ENCODE assay signal across 8 cellular contexts in genomic region chr19:6198896-6199239, GRCh38.
DNase-seq lines count a peak whose midpoint lies in the region; ATAC-seq, FAIRE-seq and TF ChIP-seq lines count a peak whose summit lies in the region.

No MANE protein-coding gene starts in this region.

- intact Hi-C loops in right cardiac atrium (cut with DNase I), result no loop called here

- H3K4me3 ChIP-seq in right cardiac atrium (ENCODE audit: low read length), result peak overlapping the region; percentile 40

- ATAC-seq in GM21447 (IDR thresholded peaks at IDR 0.05; ENCODE audit: unreplicated experiment) (peak; percentile 7), SK-N-SH treated with all-trans-retinoic acid at 6 μM for 48 hours (peak; percentile 50), right cardiac atrium (peak in 1 of 2 donors; percentile 12), GM21576 (IDR thresholded peaks at IDR 0.05; ENCODE audit: unreplicated experiment) (no peak)
- no peak for ATAC-seq in stimulated activated memory B cell treated with anti-CD40 and anti-IgM and Interleukin-4, amounts not matched to agents 10 μg/mL and 1 μg/mL and 100 μg/mL, for 72 hours

- H3K9me3 Mint-ChIP-seq in stimulated activated memory B cell treated with anti-CD40 and anti-IgM and Interleukin-4, amounts not matched to agents 10 μg/mL and 1 μg/mL and 100 μg/mL, for 72 hours, result no peaks in the 10 kb centered on the region

- no peaks in the 10 kb centered on the region for H3K27me3 ChIP-seq in right cardiac atrium (ENCODE audit: control insufficient read depth, insufficient read depth)

- H3K4me1 ChIP-seq in right cardiac atrium (ENCODE audit: control insufficient read depth, insufficient read depth, low read length), result no peaks in the 10 kb centered on the region

- 29% methylated on average over 8 of the region's 8 CpGs for WGBS in right cardiac atrium

- peak overlapping the region; percentile 99 for H3K4me3 Mint-ChIP-seq in stimulated activated memory B cell treated with anti-CD40 and anti-IgM and Interleukin-4, amounts not matched to agents 10 μg/mL and 1 μg/mL and 100 μg/mL, for 72 hours

- FAIRE-seq in RCC 7860 (lab: Jason Lieb, UNC), result no peak

- peak overlapping the region; percentile 97 for H3K27ac Mint-ChIP-seq in stimulated activated memory B cell treated with anti-CD40 and anti-IgM and Interleukin-4, amounts not matched to agents 10 μg/mL and 1 μg/mL and 100 μg/mL, for 72 hours

- H3K27ac ChIP-seq in right cardiac atrium (ENCODE audit: low read length), result no peak overlapping the region

- no peaks in the 10 kb centered on the region for H3K9me3 ChIP-seq in right cardiac atrium (ENCODE audit: control insufficient read depth, low read length)

- H3K36me3 Mint-ChIP-seq in stimulated activated memory B cell treated with anti-CD40 and anti-IgM and Interleukin-4, amounts not matched to agents 10 μg/mL and 1 μg/mL and 100 μg/mL, for 72 hours, result peaks cover 24% of the 10 kb centered on the region

- H3K27me3 Mint-ChIP-seq in stimulated activated memory B cell treated with anti-CD40 and anti-IgM and Interleukin-4, amounts not matched to agents 10 μg/mL and 1 μg/mL and 100 μg/mL, for 72 hours, result no peaks in the 10 kb centered on the region

- DNase-seq in A172 (ENCODE audit: low spot score) (peak; percentile 22), right cardiac atrium (no peak), NCI-H446 treated with DMSO at 0.1 percent for 48 hours (lab: John Stamatoyannopoulos, UW) (no peak), RCC 7860 (ENCODE audit: low spot score) (no peak)

- peaks cover 28% of the 10 kb centered on the region for H3K4me1 Mint-ChIP-seq in stimulated activated memory B cell treated with anti-CD40 and anti-IgM and Interleukin-4, amounts not matched to agents 10 μg/mL and 1 μg/mL and 100 μg/mL, for 72 hours

TF ChIP-seq in SK-N-SH treated with all-trans-retinoic acid at 6 μM for 48 hours, 23 proteins besides CTCF, POLR2A, EP300 and RAD21:
- no peak for TF ChIP-seq SNAI2 (CRISPR knock-in tag; IDR thresholded peaks at IDR 0.05)
- TF ChIP-seq ZFP30 (CRISPR knock-in tag; IDR thresholded peaks at IDR 0.05), result no peak
- TF ChIP-seq, protein P1, sequence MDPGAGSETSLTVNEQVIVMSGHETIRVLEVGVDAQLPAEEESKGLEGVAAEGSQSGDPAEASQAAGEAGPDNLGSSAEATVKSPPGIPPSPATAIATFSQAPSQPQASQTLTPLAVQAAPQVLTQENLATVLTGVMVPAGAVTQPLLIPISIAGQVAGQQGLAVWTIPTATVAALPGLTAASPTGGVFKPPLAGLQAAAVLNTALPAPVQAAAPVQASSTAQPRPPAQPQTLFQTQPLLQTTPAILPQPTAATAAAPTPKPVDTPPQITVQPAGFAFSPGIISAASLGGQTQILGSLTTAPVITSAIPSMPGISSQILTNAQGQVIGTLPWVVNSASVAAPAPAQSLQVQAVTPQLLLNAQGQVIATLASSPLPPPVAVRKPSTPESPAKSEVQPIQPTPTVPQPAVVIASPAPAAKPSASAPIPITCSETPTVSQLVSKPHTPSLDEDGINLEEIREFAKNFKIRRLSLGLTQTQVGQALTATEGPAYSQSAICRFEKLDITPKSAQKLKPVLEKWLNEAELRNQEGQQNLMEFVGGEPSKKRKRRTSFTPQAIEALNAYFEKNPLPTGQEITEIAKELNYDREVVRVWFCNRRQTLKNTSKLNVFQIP (CRISPR knock-in tag; IDR thresholded peaks at IDR 0.05; ENCODE audit: borderline replicate concordance, low read depth), result no peak
- no peak for TF ChIP-seq RARB (CRISPR knock-in tag; IDR thresholded peaks at IDR 0.05)
- no peak for TF ChIP-seq ZNF8 (CRISPR knock-in tag; IDR thresholded peaks at IDR 0.05)
- no peak for TF ChIP-seq GLIS3 (CRISPR knock-in tag; IDR thresholded peaks at IDR 0.05)

Comparison
In these comparisons a context has a peak if more than half of its experiments do, and no peak if none do; other contexts are left out.
1. ATAC-seq: peak in GM21447 (single experiment) and SK-N-SH treated with all-trans-retinoic acid at 6 μM for 48 hours (single experiment); none in stimulated activated memory B cell treated with anti-CD40 and anti-IgM and Interleukin-4, amounts not matched to agents 10 μg/mL and 1 μg/mL and 100 μg/mL, for 72 hours (single experiment) and GM21576 (single experiment).